ENCODE assay signal across 1 cellular context in the genomic region with DNA sequence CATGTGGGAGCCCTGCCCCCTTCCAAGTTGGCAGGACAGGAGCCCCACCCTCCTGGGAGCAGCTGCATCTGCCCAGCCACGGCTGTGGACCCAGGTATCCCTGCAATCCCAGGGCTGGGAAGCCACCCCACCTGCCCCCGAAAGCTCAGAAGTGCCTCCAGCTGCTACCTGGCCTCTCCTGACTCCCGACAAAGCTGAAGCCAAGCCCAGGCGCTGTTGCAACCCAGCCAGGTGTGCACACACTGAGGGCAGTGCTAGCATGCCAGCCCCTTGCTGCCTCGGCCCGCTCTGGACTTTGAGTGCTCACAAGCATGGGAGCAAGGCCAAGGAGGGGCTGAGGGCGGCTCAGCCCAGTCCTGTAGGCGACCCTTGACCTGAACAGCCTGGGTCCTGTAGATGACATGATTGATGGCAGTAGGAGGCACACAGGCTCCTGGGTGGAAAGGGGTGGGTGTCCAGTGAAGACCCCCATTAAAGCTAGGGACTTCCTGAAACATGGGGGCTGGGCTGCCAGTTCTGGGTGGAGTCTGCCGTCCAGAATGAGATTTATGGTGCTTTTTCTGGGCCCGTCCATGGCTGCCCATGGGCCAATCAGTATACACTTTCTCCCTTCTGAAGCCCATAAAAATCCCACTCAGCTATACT.
TF ChIP-seq lines count a peak whose summit lies in the region.

No MANE protein-coding gene starts in this region.

TF ChIP-seq in HEK293, 187 proteins besides CTCF, POLR2A, EP300 and RAD21 (continued from another document):
- 0 out of 2 replicates have a peak, but pooled peaks have one; percentile 10 for TF ChIP-seq SP2 (tag by site-specific recombination; IDR thresholded peaks at IDR 0.05)
TF ChIP-seq in HEK293: peak in this region for 3.
